In the genomic region with DNA sequence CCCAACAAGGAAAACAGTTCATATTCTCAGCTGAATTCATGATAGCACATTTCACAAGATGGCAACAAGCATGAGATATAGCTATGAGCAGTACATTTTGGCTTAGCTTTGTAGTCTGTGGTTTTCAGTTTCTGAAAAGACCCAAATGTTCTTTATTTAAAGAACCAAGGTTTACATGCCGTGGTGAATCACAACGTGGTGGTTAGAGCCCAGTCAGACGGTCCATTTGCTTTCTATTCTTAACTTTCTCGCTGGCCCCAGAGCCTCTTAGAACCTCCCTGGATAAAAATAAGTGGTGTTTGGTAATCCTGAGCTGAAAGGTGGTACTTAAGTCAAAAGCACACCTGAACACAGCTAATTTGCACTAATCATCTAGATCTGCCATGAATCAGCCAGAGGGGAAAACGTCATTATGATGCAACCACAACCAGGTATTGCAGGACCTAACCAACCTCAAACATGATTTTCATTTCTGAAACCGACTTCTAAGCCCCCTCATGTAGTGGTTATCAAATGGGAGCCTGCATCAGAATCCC, we compare ENCODE assay signal across 9 cellular contexts. TPM values are rescaled to one million over a fixed set of nuclear protein-coding genes. Genes with fewer than 3 reads are reported as not detected.
DNase-seq lines count a peak whose midpoint lies in the region; ATAC-seq and TF ChIP-seq lines count a peak whose summit lies in the region.
"Had no signal": no experiment of that assay in that cellular context is flagged by ENCODE, and none has a peak within 500 bp of the region (broad histone marks: within the 10 kb centered on the region; RNA-seq: fewer than 3 reads in every experiment).

No MANE protein-coding gene starts in this region.

- H3K4me2 ChIP-seq in OCI-LY3 (ENCODE audit: low read length) = peak overlapping the region; percentile 43

- H3K79me2 ChIP-seq in OCI-LY3 (ENCODE audit: low read length) = no peaks in the 10 kb centered on the region

- H3K27me3 ChIP-seq in OCI-LY3 (ENCODE audit: low read depth, low read length) = no peaks in the 10 kb centered on the region
- H3K27me3 ChIP-seq in vagina = no peaks in the 10 kb centered on the region
- H3K27me3 ChIP-seq in spleen (replicated peaks in 1 of 7) = no peaks in the 10 kb centered on the region
- H3K27me3 ChIP-seq in H7 (ENCODE audit: control insufficient read depth, insufficient read depth, low read length) = no peaks in the 10 kb centered on the region

- H4K20me1 ChIP-seq in OCI-LY3 (ENCODE audit: insufficient read depth, low read length) = no peaks in the 10 kb centered on the region

- no peaks in the 10 kb centered on the region for H3K36me3 ChIP-seq in OCI-LY3 (replicated peaks; ENCODE audit: low read depth, low read length)
- no peaks in the 10 kb centered on the region for H3K36me3 ChIP-seq in vagina
- H3K36me3 ChIP-seq in spleen = no peaks in the 10 kb centered on the region
- H3K36me3 ChIP-seq in H7 (replicated peaks; ENCODE audit: control insufficient read depth, insufficient read depth, low read length) = no peaks in the 10 kb centered on the region
- H3K36me3 ChIP-seq: thoracic aorta had no signal

- peak overlapping the region; percentile 99 for H2AFZ ChIP-seq in OCI-LY3 (ENCODE audit: low read depth, low read length)

- no peak overlapping the region for H3K27ac ChIP-seq in OCI-LY3 (ENCODE audit: low read length)
- no peak overlapping the region for H3K27ac ChIP-seq in vagina
- no peak overlapping the region for H3K27ac ChIP-seq in spleen
- H3K27ac ChIP-seq: thoracic aorta had no signal

- ATAC-seq in GM21717 (IDR thresholded peaks at IDR 0.05; ENCODE audit: unreplicated experiment) = peak; percentile 56
- peak; percentile 66 for ATAC-seq in esophagus mucosa

- H3K9ac ChIP-seq in OCI-LY3 (ENCODE audit: low read length) = no peak overlapping the region

- TF ChIP-seq POLR2A in vagina (IDR thresholded peaks at IDR 0.05) (no peak), spleen (IDR thresholded peaks at IDR 0.05) (no peak)

- no peak overlapping the region for H3K4me3 ChIP-seq in OCI-LY3 (ENCODE audit: low read length)
- no peak overlapping the region for H3K4me3 ChIP-seq in vagina
- H3K4me3 ChIP-seq in spleen = no peak overlapping the region
- no peak overlapping the region for H3K4me3 ChIP-seq in H7 (ENCODE audit: insufficient read depth, low read depth, low read length)
- H3K4me3 ChIP-seq: thoracic aorta had no signal

- WGBS in spleen, 5 donors = 51 to 57% (median 53%) methylated on average over 6 of the region's 6 CpGs

- H3K4me1 ChIP-seq in OCI-LY3 (ENCODE audit: low read length) = peaks cover 17% of the 10 kb centered on the region
- H3K4me1 ChIP-seq in vagina = peaks cover 8% of the 10 kb centered on the region
- H3K4me1 ChIP-seq in spleen = peaks cover 0 to 19% (median 9%) of the 10 kb centered on the region in 6 donors

- DNase-seq in Daoy (ENCODE audit: low read depth) = peak; percentile 54
- no peak for DNase-seq in vagina (ENCODE audit: extremely low spot score in 2 of 2)
- DNase-seq in spleen = no peak
- no peak for DNase-seq in H7
- no peak for DNase-seq in T1000 (lab: John Stamatoyannopoulos, UW)

- no peak for TF ChIP-seq CTCF in OCI-LY3 (IDR thresholded peaks at IDR 0.05; ENCODE audit: low read depth, low read length)
- TF ChIP-seq CTCF in vagina (IDR thresholded peaks at IDR 0.05) = no peak
- no peak for TF ChIP-seq CTCF in spleen (IDR thresholded peaks at IDR 0.05 in 8 of 11, conservative IDR thresholded peaks at IDR 0.05 in 3 of 11)

- intact Hi-C loops in vagina (cut with DNase I) = no loop called here
- intact Hi-C loops in spleen (cut with DNase I; ENCODE audit: low total_unique reads) = no loop called here

- H3K9me3 ChIP-seq in OCI-LY3 (ENCODE audit: insufficient read depth, low read length) (no peaks in the 10 kb centered on the region), vagina (no peaks in the 10 kb centered on the region), spleen (peaks cover 0 to 12% (median 4%) of the 10 kb centered on the region in 8 donors)
- H3K9me3 ChIP-seq: thoracic aorta had no signal

RNA-seq across cellular contexts. Expression of gene HAPSTR1, which starts 18.6 kb away (rescaled TPM):
- 29.1 and 30.2 TPM in 2 replicates for total RNA-seq in Daoy (2014; rRNA removed; shearing (Covaris generic))
- 50.1 TPM for total RNA-seq in esophagus mucosa
- total RNA-seq in vagina = 33.6 TPM
- total RNA-seq in spleen = 10 to 100 TPM; 60.0 to 84.1 (median 76.3) TPM
- polyA plus RNA-seq in spleen = 10 to 100 TPM in 1 of 3 donors, 1 to 10 TPM in 2; 7.3 to 15.0 (median 8.4) TPM
- 40.3 and 44.0 TPM in 2 replicates for total RNA-seq in H7 (2014; rRNA removed; shearing (Covaris generic))
